ENCODE assay signal across 3 cellular contexts in genomic region chr1:21770602-21771001, GRCh38. TPM values are rescaled to one million over a fixed set of nuclear protein-coding genes. Genes with fewer than 3 reads are reported as not detected.
"Had no signal": no experiment of that assay in that cellular context is flagged by ENCODE, and none has a peak within 500 bp of the region (broad histone marks: within the 10 kb centered on the region; RNA-seq: fewer than 3 reads in every experiment).

No MANE protein-coding gene starts in this region.

RNA-seq across cellular contexts. Expression of gene LDLRAD2, which starts 41.5 kb away (rescaled TPM):
- total RNA-seq: mammary epithelial cell; naive thymus-derived CD8-positive, alpha-beta T cell; omental fat pad had no signal
- polyA plus RNA-seq: mammary epithelial cell; naive thymus-derived CD8-positive, alpha-beta T cell had no signal
